Comparison of ENCODE assay signal across 8 cellular contexts in the genomic region with DNA sequence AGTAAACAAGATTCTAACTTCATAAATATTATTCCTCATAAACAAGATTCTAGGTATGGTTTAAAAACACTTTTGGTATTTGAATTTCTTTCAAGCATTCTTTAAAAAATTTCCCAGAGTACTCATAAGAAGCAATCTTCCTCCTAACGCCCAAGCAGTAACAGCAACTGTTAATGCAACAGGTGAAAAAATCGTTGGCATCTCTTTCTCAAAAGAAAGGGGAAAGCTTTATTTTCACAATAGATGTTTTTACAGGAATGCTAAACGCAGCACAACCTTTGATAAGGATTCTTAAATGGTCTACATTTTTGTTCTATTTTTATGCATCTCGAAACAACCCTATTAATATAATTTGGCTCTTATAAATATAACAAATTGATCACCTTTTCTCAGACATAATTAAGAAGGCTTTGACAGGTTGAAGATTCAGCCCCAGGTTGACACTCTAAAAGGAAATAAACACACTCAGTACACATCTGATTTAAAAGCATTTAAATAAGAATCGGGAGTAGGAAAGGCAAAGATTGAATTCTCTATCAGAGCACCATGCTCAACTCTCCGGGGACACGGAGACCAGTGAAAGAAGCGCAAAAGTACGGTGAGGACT. TPM values are rescaled to one million over a fixed set of nuclear protein-coding genes. Genes with fewer than 3 reads are reported as not detected.
DNase-seq lines count a peak whose midpoint lies in the region; FAIRE-seq and TF ChIP-seq lines count a peak whose summit lies in the region.

No MANE protein-coding gene starts in this region.

- H3K4me3 ChIP-seq in GM23248 (peak overlapping the region; percentile 85), Peyer's patch (peak overlapping the region; percentile 77 to 91 (median 82)), small intestine (ENCODE audit: low read depth in 1 of 2, low read length in 2 of 2) (peak overlapping the region; percentile 79 to 85)

- no peaks in the 10 kb centered on the region for H3K36me3 ChIP-seq in GM23248 (ENCODE audit: low read depth)
- H3K36me3 ChIP-seq in Peyer's patch, result no peaks in the 10 kb centered on the region
- H3K36me3 ChIP-seq in small intestine (ENCODE audit: control insufficient read depth in 2 of 2, insufficient read depth in 2 of 2, low read length in 2 of 2), result peaks cover 0 to 3% of the 10 kb centered on the region in 2 donors

- WGBS in GM23248 (ENCODE audit: low coverage in 1 of 2, low lambda C conversion rate in 2 of 2, missing lambda C conversion rate in 2 of 2), 2 experiments, result 0 to 1% methylated on average over 9 of the region's 9 CpGs
- WGBS in small intestine, 3 donors, result 1 to 4% (median 3%) methylated on average over 9 of the region's 9 CpGs

- H3K27ac ChIP-seq in GM23248, result peak overlapping the region; percentile 99
- peak overlapping the region; percentile 84 to 95 (median 90) for H3K27ac ChIP-seq in Peyer's patch
- peak overlapping the region; percentile 83 to 98 for H3K27ac ChIP-seq in small intestine (ENCODE audit: low read depth in 1 of 2, low read length in 1 of 2)

- H3K79me2 ChIP-seq in GM23248 (ENCODE audit: insufficient read depth), result peaks cover 54% of the 10 kb centered on the region

- DNase-seq in GM23248 (peak; percentile 35), Peyer's patch (no peak), globus pallidus (ENCODE audit: low spot score) (peak; percentile 12), small intestine (no peak), NCI-H1417 treated with DMSO at 0.1 percent for 48 hours (lab: John Stamatoyannopoulos, UW) (no peak), EL (no peak), occipital lobe (lab: John Stamatoyannopoulos, UW) (no peak)
- DNase-seq in central memory CD4-positive, alpha-beta T cell, result no peak

- H3K4me1 ChIP-seq in GM23248 (ENCODE audit: insufficient read depth) (peaks cover 18% of the 10 kb centered on the region), Peyer's patch (peaks cover 0 to 10% (median 0%) of the 10 kb centered on the region in 4 donors), small intestine (ENCODE audit: control insufficient read depth in 2 of 2, insufficient read depth in 1 of 2, low read depth in 1 of 2, low read length in 1 of 2) (peaks cover 0 to 4% of the 10 kb centered on the region in 2 donors)

- in situ Hi-C loops in GM23248 (cut with MboI), result no loop called here

- H4K20me1 ChIP-seq in GM23248 (ENCODE audit: insufficient read depth), result no peaks in the 10 kb centered on the region

- peak overlapping the region; percentile 89 for H3K4me2 ChIP-seq in GM23248 (ENCODE audit: unreplicated experiment)

- no peaks in the 10 kb centered on the region for H3K9me2 ChIP-seq in GM23248 (ENCODE audit: insufficient read depth)

- peak overlapping the region; percentile 99 for H3K9ac ChIP-seq in GM23248

- peak overlapping the region; percentile 94 for H2AFZ ChIP-seq in GM23248

- no peak for TF ChIP-seq POLR2A in Peyer's patch (IDR thresholded peaks at IDR 0.05)

- H3K9me3 ChIP-seq in GM23248 (ENCODE audit: low read depth) (no peaks in the 10 kb centered on the region), Peyer's patch (no peaks in the 10 kb centered on the region), small intestine (ENCODE audit: control insufficient read depth, low read depth) (no peaks in the 10 kb centered on the region)

- H3K27me3 ChIP-seq in GM23248 (replicated peaks; ENCODE audit: insufficient read depth) (no peaks in the 10 kb centered on the region), Peyer's patch (no peaks in the 10 kb centered on the region), small intestine (ENCODE audit: control insufficient read depth in 2 of 2, insufficient read depth in 2 of 2, low read length in 2 of 2) (no peaks in the 10 kb centered on the region)

- no peak for TF ChIP-seq CTCF in Peyer's patch (IDR thresholded peaks at IDR 0.05)

- FAIRE-seq in small intestine (lab: Jason Lieb, UNC), result no peak

- H3F3A ChIP-seq in GM23248 (ENCODE audit: insufficient read depth), result peaks cover 14% of the 10 kb centered on the region

RNA-seq across cellular contexts. Expression of a gene that starts 0.6 kb away (rescaled TPM):
- total RNA-seq in GM23248 (2014; rRNA removed; shearing (Covaris generic)), result 11.1 and 19.9 TPM in 2 replicates
- polyA plus RNA-seq in GM23248 (2016; fragmentation: Nextera tagmentation; extraction: Ambion mirVana) (19.5 and 25.9 TPM in 2 replicates), small intestine (1 to 10 TPM; 1.1 to 6.7 (median 3.4) TPM)
- total RNA-seq in Peyer's patch (100 to 1,000 TPM in 1 of 4 donors, 10 to 100 TPM in 2, 1 to 10 TPM in 1; 4.4 to 141 (median 17.6) TPM), occipital lobe (40.6 TPM)

Comparison
In these comparisons a context has a peak if more than half of its experiments do, and no peak if none do; other contexts are left out.
1. DNase-seq: peak in GM23248 (single experiment) and globus pallidus (single experiment); none in Peyer's patch (0 of 3), small intestine (single experiment), NCI-H1417 treated with DMSO at 0.1 percent for 48 hours (single experiment), central memory CD4-positive, alpha-beta T cell (single experiment), EL (single experiment) and occipital lobe (single experiment).
2. Peak in every context shown above with its lines, with median percentiles within 50 percentile points of each other: H3K27ac ChIP-seq and H3K4me3 ChIP-seq.